In the genomic region with DNA sequence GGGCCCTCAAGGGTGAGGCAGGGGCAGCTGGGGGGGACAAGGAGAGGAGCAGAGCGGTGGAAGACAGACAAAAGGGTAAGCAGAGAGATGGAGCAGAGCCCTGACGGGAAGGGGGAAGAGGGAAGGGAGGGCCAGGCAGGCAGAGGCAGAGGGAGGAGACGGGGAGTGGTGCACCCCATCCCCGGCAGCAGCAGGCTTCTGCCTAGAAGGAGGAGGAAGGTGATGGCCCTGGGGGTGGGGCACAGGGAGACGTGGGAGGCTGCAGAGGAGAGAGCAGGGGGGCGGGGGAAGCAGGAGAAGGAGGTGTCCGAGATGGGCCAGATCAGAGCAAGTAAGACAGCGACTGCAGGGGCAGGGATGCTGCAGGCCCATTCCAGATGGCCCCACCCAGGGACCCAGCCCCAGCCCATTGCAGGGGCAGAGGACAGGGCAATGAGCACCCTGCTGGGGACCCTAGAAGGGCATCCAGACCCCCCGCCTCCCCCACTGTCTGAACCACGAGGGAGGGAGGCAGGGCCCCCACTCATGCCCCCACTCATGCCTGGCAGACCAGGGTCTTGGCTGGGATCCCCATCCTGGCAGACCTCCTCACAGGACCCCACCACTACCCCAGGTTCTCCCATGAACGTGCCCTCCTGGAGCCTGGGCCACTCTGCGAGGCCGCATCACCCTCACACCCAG, we compare ENCODE assay signal across 10 cellular contexts.
"Had no signal": no experiment of that assay in that cellular context is flagged by ENCODE, and none has a peak within 500 bp of the region (broad histone marks: within the 10 kb centered on the region; RNA-seq: fewer than 3 reads in every experiment).

No MANE protein-coding gene starts in this region.

- H3K4me2 ChIP-seq: neural progenitor cell had no signal

- H3K27ac ChIP-seq: neural progenitor cell, pancreas, uterus had no signal

- ATAC-seq: left lobe of liver, pancreas had no signal

- H3K9me3 Mint-ChIP-seq: activated CD4-positive, alpha-beta memory T cell treated with anti-CD3 and anti-CD28 coated beads for 36 hours; T-helper 2 cell treated with Interferon-gamma antibody and Interleukin-4, amounts not matched to agents 5 μg/mL and 100 μg/mL, for 36 hours had no signal

- H3K36me3 Mint-ChIP-seq: activated CD4-positive, alpha-beta memory T cell treated with anti-CD3 and anti-CD28 coated beads for 36 hours; activated naive CD8-positive, alpha-beta T cell had no signal

- H3K4me1 ChIP-seq: pancreas had no signal

- H3K9ac ChIP-seq: neural progenitor cell had no signal

- H3K9me3 ChIP-seq: pancreas, uterus had no signal

- DNase-seq: activated CD4-positive, alpha-beta memory T cell treated with anti-CD3 and anti-CD28 coated beads for 36 hours; activated gamma-delta T cell; activated T-cell treated with anti-CD3 and anti-CD28 coated beads, Interleukin-2, amount 50 U/mL, for 48 hours; amygdala; uterus had no signal

- H3K4me3 Mint-ChIP-seq: activated CD4-positive, alpha-beta memory T cell treated with anti-CD3 and anti-CD28 coated beads for 36 hours; activated naive CD8-positive, alpha-beta T cell; neural progenitor cell; T-helper 2 cell treated with Interferon-gamma antibody and Interleukin-4, amounts not matched to agents 5 μg/mL and 100 μg/mL, for 36 hours had no signal

- H3K36me3 ChIP-seq: neural progenitor cell, pancreas, uterus had no signal

- H3K27ac Mint-ChIP-seq: activated CD4-positive, alpha-beta memory T cell treated with anti-CD3 and anti-CD28 coated beads for 36 hours; activated naive CD8-positive, alpha-beta T cell; neural progenitor cell; T-helper 2 cell treated with Interferon-gamma antibody and Interleukin-4, amounts not matched to agents 5 μg/mL and 100 μg/mL, for 36 hours had no signal

- H3K4me3 ChIP-seq: neural progenitor cell, pancreas, uterus had no signal
